ENCODE assay signal across 8 cellular contexts in the genomic region with DNA sequence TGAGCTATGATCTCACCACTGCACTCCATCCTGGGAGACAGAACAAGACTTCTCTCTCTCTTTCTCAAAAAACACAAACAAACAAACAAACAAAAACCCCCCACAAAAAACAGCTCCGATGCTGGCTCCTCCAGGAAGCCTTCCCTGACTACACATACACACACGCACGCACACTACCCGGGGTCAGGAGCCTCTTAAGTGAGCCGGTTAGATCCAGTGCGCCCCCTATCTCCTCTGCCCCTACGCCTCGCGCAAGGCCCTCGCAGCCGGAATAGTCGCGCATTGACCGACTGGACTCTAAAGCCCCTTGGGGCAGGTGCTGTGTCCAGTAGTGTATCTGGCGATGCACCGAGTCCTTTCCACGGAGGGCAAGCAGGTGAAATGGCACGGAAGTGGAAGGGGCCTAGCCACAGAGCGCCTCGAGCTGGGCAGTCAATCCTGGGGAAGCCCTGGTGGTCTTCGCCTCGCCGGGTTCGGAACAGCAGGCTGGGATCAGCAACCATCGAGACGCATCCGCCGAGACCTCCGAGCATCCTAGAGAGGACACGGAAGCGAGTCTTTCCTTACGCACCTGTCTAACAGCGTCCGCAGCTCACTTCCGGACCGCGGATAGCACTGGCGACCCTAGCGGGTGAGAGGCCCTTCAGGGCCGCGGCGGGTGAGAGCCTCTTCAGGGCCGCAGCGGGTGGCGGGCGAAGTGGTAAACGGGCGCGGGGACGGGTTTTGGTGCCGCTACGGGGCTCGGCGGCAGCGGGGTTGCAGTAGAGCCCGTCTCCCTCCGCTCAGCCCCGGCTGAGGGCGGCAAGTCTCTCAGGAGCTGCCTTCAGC. TPM values are rescaled to one million over a fixed set of nuclear protein-coding genes. Genes with fewer than 3 reads are reported as not detected.
DNase-seq lines count a peak whose midpoint lies in the region; ATAC-seq and TF ChIP-seq lines count a peak whose summit lies in the region.

Gene ZSCAN25 (plus strand): TSS at position 588 of the 828 bp plus-strand sequence. CDS start 2,661 bp downstream, outside the sequence.

- no peaks in the 10 kb centered on the region; the same call in 2 of the 3 replicates for H3K9me3 Mint-ChIP-seq in GM23338

- H3K79me2 ChIP-seq in GM23338 (replicated peaks; ENCODE audit: insufficient read depth), result peaks cover 20% of the 10 kb centered on the region
- peaks cover 16% of the 10 kb centered on the region for H3K79me2 ChIP-seq in neural cell (replicated peaks; ENCODE audit: insufficient read depth, low read length)

- TF ChIP-seq CTCF in GM23338 (conservative IDR thresholded peaks at IDR 0.05; ENCODE audit: low read depth in 2 of 2) (peak; percentile 73 to 84), LNCaP clone FGC (IDR thresholded peaks at IDR 0.05; ENCODE audit: control insufficient read depth, extremely low read depth, insufficient read depth) (peak; percentile 50), fibroblast of villous mesenchyme (IDR thresholded peaks at IDR 0.05; ENCODE audit: insufficient read depth, low read depth, low read length) (peak; percentile 47), neural cell (IDR thresholded peaks at IDR 0.05; ENCODE audit: poor library complexity, severe bottlenecking) (peak; percentile 77), stomach (IDR thresholded peaks at IDR 0.05) (peak in 3 of 7 experiments; percentile 7 to 42 (median 27))

- H3K27me3 Mint-ChIP-seq in GM23338 (ENCODE audit: insufficient read depth, low read depth, poor library complexity), result peaks cover 14% of the 10 kb centered on the region

- WGBS in stomach, 5 donors, result 0 to 1% (median 1%) methylated on average over 19 to 59 of the region's 59 CpGs

- peak within 1 kb of the TSS; percentile 84 for H3K4me2 ChIP-seq in GM23338
- peak within 1 kb of the TSS; percentile 63 for H3K4me2 ChIP-seq in neural cell (ENCODE audit: low read length)

- H3F3A ChIP-seq in GM23338 (replicated peaks; ENCODE audit: low read depth), result no peaks in the 10 kb centered on the region
- no peaks in the 10 kb centered on the region for H3F3A ChIP-seq in neural cell (ENCODE audit: insufficient read depth, low read length, poor library complexity, severe bottlenecking)

- peaks cover 5% of the 10 kb centered on the region; the same call in 1 of the 2 replicates for H3K4me1 ChIP-seq in GM23338 (ENCODE audit: insufficient read depth)
- peaks cover 8 to 27% (median 18%) of the 10 kb centered on the region in 4 donors for H3K4me1 ChIP-seq in stomach

- H3K4me1 Mint-ChIP-seq in GM23338, result peaks cover 9% of the 10 kb centered on the region

- H3K36me3 Mint-ChIP-seq in GM23338 (ENCODE audit: low read depth), result peaks cover 36% of the 10 kb centered on the region

- H3K27me3 ChIP-seq in GM23338 (ENCODE audit: insufficient read depth) (no peaks in the 10 kb centered on the region), neural cell (ENCODE audit: insufficient read depth, low read depth, low read length) (no peaks in the 10 kb centered on the region), stomach (no peaks in the 10 kb centered on the region)

- H3K9ac ChIP-seq in neural cell (ENCODE audit: low read length), result peak within 1 kb of the TSS; percentile 94

- TF ChIP-seq EP300 in neural cell (conservative IDR thresholded peaks at IDR 0.05; ENCODE audit: poor library complexity, severe bottlenecking) (peak; percentile 52), stomach (IDR thresholded peaks at IDR 0.05) (no peak)

- peaks cover 12% of the 10 kb centered on the region for H3K36me3 ChIP-seq in GM23338 (ENCODE audit: insufficient read depth)
- peaks cover 6% of the 10 kb centered on the region for H3K36me3 ChIP-seq in neural cell (ENCODE audit: insufficient read depth, low read length)
- H3K36me3 ChIP-seq in stomach, result peaks cover 26 to 36% (median 33%) of the 10 kb centered on the region in 4 donors

- peak; percentile 97 for ATAC-seq in GM23338

- peak within 1 kb of the TSS; percentile 94 for H3K4me3 ChIP-seq in GM23338
- H3K4me3 ChIP-seq in LNCaP clone FGC (ENCODE audit: low read depth, low read length), result peak within 1 kb of the TSS; percentile 77
- H3K4me3 ChIP-seq in fibroblast of villous mesenchyme (ENCODE audit: low read depth, low read length), result peak within 1 kb of the TSS; percentile 94
- peak within 1 kb of the TSS; percentile 99 for H3K4me3 ChIP-seq in neural cell (ENCODE audit: low read length)
- H3K4me3 ChIP-seq in stomach, result peak within 1 kb of the TSS; percentile 83 to 97 (median 94)

- peak within 1 kb of the TSS; percentile 98 for H3K27ac Mint-ChIP-seq in GM23338

- H3K9me2 ChIP-seq in GM23338 (ENCODE audit: insufficient read depth) (no peaks in the 10 kb centered on the region), neural cell (ENCODE audit: insufficient read depth, low read length) (no peaks in the 10 kb centered on the region)

- TF ChIP-seq POLR2A in Raji (IDR thresholded peaks at IDR 0.05; ENCODE audit: insufficient read depth, low read depth, low read length), result peak; percentile 90
- no peak for TF ChIP-seq POLR2A in stomach (IDR thresholded peaks at IDR 0.05)

- H2AFZ ChIP-seq in GM23338 (peak within 1 kb of the TSS; percentile 97), neural cell (ENCODE audit: low read depth, low read length) (peak within 1 kb of the TSS; percentile 95)

- TF ChIP-seq RAD21 in neural cell (conservative IDR thresholded peaks at IDR 0.05), result peak; percentile 51

- no peaks in the 10 kb centered on the region; the same call in 1 of the 2 replicates for H4K20me1 ChIP-seq in GM23338 (replicated peaks; ENCODE audit: insufficient read depth)
- H4K20me1 ChIP-seq in neural cell (ENCODE audit: insufficient read depth), result no peaks in the 10 kb centered on the region

- H3K4me3 Mint-ChIP-seq in GM23338, result peak within 1 kb of the TSS; percentile 93

- H3K9me3 ChIP-seq in neural cell (ENCODE audit: low read length) (no peaks in the 10 kb centered on the region), stomach (no peaks in the 10 kb centered on the region)

- intact Hi-C loops in stomach (cut with DNase I; ENCODE audit: low total_unique reads), result no loop called here

- peak; percentile 98 for DNase-seq in ELF-1 (ENCODE audit: low read depth, low spot score)
- peak; percentile 98 for DNase-seq in GM23338 (ENCODE audit: low spot score)
- peak; percentile 81 for DNase-seq in LNCaP clone FGC (ENCODE audit: low read depth)
- DNase-seq in activated effector memory CD4-positive, alpha-beta T cell treated with Interleukin-2 at 50 U/mL for 16 hours, result peak; percentile 81
- DNase-seq in fibroblast of villous mesenchyme (ENCODE audit: low read depth), result peak; percentile 91
- peak; percentile 87 for DNase-seq in stomach

- H3K27ac ChIP-seq in GM23338 (ENCODE audit: low read depth) (0 out of 2 replicates have a peak within 1 kb of the TSS, but pooled peaks have one; percentile 68), neural cell (ENCODE audit: low read length) (peak within 1 kb of the TSS; percentile 83), stomach (peak within 1 kb of the TSS; percentile 83 to 89 (median 87))

TF ChIP-seq in GM23338, 12 proteins besides CTCF, POLR2A, EP300 and RAD21:
- TF ChIP-seq, protein P1, sequence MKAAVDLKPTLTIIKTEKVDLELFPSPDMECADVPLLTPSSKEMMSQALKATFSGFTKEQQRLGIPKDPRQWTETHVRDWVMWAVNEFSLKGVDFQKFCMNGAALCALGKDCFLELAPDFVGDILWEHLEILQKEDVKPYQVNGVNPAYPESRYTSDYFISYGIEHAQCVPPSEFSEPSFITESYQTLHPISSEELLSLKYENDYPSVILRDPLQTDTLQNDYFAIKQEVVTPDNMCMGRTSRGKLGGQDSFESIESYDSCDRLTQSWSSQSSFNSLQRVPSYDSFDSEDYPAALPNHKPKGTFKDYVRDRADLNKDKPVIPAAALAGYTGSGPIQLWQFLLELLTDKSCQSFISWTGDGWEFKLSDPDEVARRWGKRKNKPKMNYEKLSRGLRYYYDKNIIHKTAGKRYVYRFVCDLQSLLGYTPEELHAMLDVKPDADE (IDR thresholded peaks at IDR 0.05), result peak; percentile 91; the same call in 1 of the 2 replicates
- TF ChIP-seq NANOG (IDR thresholded peaks at IDR 0.05; ENCODE audit: borderline replicate concordance) (no peak), CREB1 (CRISPR knock-in tag; IDR thresholded peaks at IDR 0.05; ENCODE audit: low read depth) (peak; percentile 83), POLR2AphosphoS5 (IDR thresholded peaks at IDR 0.05; ENCODE audit: low read depth) (peak; percentile 94)

TF ChIP-seq in neural cell, 6 proteins besides CTCF, POLR2A, EP300 and RAD21 (continues in another document):
- TF ChIP-seq MXI1 (conservative IDR thresholded peaks at IDR 0.05; ENCODE audit: poor library complexity, severe bottlenecking) (peak; percentile 81), POLR2AphosphoS5 (IDR thresholded peaks at IDR 0.05) (peak; percentile 92), SMC3 (conservative IDR thresholded peaks at IDR 0.05; ENCODE audit: poor library complexity) (peak; percentile 68)
- TF ChIP-seq, protein P2, sequence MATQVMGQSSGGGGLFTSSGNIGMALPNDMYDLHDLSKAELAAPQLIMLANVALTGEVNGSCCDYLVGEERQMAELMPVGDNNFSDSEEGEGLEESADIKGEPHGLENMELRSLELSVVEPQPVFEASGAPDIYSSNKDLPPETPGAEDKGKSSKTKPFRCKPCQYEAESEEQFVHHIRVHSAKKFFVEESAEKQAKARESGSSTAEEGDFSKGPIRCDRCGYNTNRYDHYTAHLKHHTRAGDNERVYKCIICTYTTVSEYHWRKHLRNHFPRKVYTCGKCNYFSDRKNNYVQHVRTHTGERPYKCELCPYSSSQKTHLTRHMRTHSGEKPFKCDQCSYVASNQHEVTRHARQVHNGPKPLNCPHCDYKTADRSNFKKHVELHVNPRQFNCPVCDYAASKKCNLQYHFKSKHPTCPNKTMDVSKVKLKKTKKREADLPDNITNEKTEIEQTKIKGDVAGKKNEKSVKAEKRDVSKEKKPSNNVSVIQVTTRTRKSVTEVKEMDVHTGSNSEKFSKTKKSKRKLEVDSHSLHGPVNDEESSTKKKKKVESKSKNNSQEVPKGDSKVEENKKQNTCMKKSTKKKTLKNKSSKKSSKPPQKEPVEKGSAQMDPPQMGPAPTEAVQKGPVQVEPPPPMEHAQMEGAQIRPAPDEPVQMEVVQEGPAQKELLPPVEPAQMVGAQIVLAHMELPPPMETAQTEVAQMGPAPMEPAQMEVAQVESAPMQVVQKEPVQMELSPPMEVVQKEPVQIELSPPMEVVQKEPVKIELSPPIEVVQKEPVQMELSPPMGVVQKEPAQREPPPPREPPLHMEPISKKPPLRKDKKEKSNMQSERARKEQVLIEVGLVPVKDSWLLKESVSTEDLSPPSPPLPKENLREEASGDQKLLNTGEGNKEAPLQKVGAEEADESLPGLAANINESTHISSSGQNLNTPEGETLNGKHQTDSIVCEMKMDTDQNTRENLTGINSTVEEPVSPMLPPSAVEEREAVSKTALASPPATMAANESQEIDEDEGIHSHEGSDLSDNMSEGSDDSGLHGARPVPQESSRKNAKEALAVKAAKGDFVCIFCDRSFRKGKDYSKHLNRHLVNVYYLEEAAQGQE (IDR thresholded peaks at IDR 0.05; ENCODE audit: borderline replicate concordance), result peak; percentile 97

RNA-seq across cellular contexts. Expression of gene ZSCAN25, which starts in this region (rescaled TPM):
- 10.0 and 17.5 TPM in 2 replicates for total RNA-seq in GM23338 (2014; rRNA removed; shearing (Covaris generic))
- polyA plus RNA-seq in GM23338 (2016; fragmentation: Nextera tagmentation; extraction: Ambion mirVana) (4.8 and 5.8 TPM in 2 replicates), neural cell (12.1 and 12.2 TPM in 2 replicates), stomach (1 to 10 TPM; 3.5 to 4.1 (median 3.7) TPM)
- total RNA-seq in fibroblast of villous mesenchyme (11.9 and 13.4 TPM in 2 replicates), stomach (10 to 100 TPM; 10.7 to 16.2 (median 12.3) TPM)
- 21.9 and 23.2 TPM in 2 replicates for polyA minus RNA-seq in neural cell

Comparison
In these comparisons a context has a peak if more than half of its experiments do, and no peak if none do; other contexts are left out.
1. Peak in every context shown above with its lines: DNase-seq, ATAC-seq, H3K4me3 ChIP-seq and H3K27ac ChIP-seq.